ENCODE assay signal across 1 cellular context in the genomic region with DNA sequence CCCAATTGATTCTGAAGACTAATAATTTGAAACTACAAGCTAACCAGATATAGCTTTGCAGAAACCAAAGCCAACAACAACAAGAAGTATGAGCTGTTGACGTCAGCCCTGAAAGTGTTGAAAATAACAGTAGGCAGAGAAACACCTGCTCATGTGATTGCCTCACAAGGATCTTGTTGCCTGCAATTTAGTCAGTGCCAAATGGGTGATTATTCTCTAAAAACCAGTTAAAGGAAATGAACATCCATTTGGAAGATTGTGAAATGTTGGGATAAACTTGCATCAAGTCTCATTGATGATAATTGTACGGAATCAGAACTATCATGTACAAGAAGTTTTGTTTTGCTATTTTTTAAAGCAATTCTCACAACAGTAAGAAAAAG.
TF ChIP-seq lines count a peak whose summit lies in the region.

No MANE protein-coding gene starts in this region.

TF ChIP-seq in GM12878, 131 proteins besides CTCF, POLR2A, EP300 and RAD21 (continued from another document and continues in another):
- TF ChIP-seq IRF3 (IDR thresholded peaks at IDR 0.05) (no peak), ZNF24 (IDR thresholded peaks at IDR 0.05) (no peak; the same call in 1 of the 2 replicates), BCL11A (IDR thresholded peaks at IDR 0.05; ENCODE audit: low read depth, low read length) (0 out of 2 replicates have a peak, but pooled peaks have one; percentile 26), ZZZ3 (IDR thresholded peaks at IDR 0.05; ENCODE audit: control insufficient read depth, insufficient read length, low read depth) (no peak), ZNF274 (IDR thresholded peaks at IDR 0.05; ENCODE audit: insufficient read depth, insufficient read length) (no peak), CBX3 (IDR thresholded peaks at IDR 0.05; ENCODE audit: borderline replicate concordance, low read depth) (no peak), MTA3 (IDR thresholded peaks at IDR 0.05; ENCODE audit: borderline replicate concordance, low read length) (peak; percentile 75; the same call in 1 of the 2 replicates), NRF1 (conservative IDR thresholded peaks at IDR 0.05; ENCODE audit: low read depth, low read length) (no peak), ESRRA (IDR thresholded peaks at IDR 0.05; ENCODE audit: low read length) (no peak), RAD51 (IDR thresholded peaks at IDR 0.05) (peak; percentile 71), NFIC (IDR thresholded peaks at IDR 0.05; ENCODE audit: low read depth, low read length) (peak; percentile 80), ATF7 (IDR thresholded peaks at IDR 0.05; ENCODE audit: low read depth) (peak; percentile 90), POU2F2 (IDR thresholded peaks at IDR 0.05; ENCODE audit: borderline replicate concordance, low read depth, low read length) (no peak), SMAD5 (IDR thresholded peaks at IDR 0.05; ENCODE audit: low read depth) (no peak), HDAC2 (IDR thresholded peaks at IDR 0.05) (no peak), HDGF (IDR thresholded peaks at IDR 0.05) (no peak), CBFB (IDR thresholded peaks at IDR 0.05; ENCODE audit: low read depth) (0 out of 2 replicates have a peak, but pooled peaks have one; percentile 13), KAT2A (conservative IDR thresholded peaks at IDR 0.05; ENCODE audit: control insufficient read depth, low read depth, low read length) (no peak), JUNB (IDR thresholded peaks at IDR 0.05) (peak; percentile 68), SMAD1 (IDR thresholded peaks at IDR 0.05; ENCODE audit: low read depth, partially characterized antibody) (no peak), SP1 (IDR thresholded peaks at IDR 0.05; ENCODE audit: low read depth, low read length) (no peak), ZNF207 (IDR thresholded peaks at IDR 0.05; ENCODE audit: borderline replicate concordance) (no peak), STAT1 (conservative IDR thresholded peaks at IDR 0.05) (no peak), TCF7 (IDR thresholded peaks at IDR 0.05; ENCODE audit: borderline replicate concordance) (no peak), NR2C1 (IDR thresholded peaks at IDR 0.05) (no peak), CUX1 (IDR thresholded peaks at IDR 0.05; ENCODE audit: insufficient replicate concordance, low read depth, low read length) (no peak), CBX5 (IDR thresholded peaks at IDR 0.05; ENCODE audit: low read depth) (no peak), EGR1 (IDR thresholded peaks at IDR 0.05; ENCODE audit: borderline replicate concordance in 1 of 2, low read depth in 2 of 2, low read length in 2 of 2) (no peak), NBN (IDR thresholded peaks at IDR 0.05) (peak; percentile 41; the same call in 1 of the 2 replicates), ZBTB40 (IDR thresholded peaks at IDR 0.05; ENCODE audit: borderline replicate concordance) (no peak; the same call in 1 of the 2 replicates), KDM1A (IDR thresholded peaks at IDR 0.05; ENCODE audit: borderline replicate concordance) (no peak)
- TF ChIP-seq, protein P1, sequence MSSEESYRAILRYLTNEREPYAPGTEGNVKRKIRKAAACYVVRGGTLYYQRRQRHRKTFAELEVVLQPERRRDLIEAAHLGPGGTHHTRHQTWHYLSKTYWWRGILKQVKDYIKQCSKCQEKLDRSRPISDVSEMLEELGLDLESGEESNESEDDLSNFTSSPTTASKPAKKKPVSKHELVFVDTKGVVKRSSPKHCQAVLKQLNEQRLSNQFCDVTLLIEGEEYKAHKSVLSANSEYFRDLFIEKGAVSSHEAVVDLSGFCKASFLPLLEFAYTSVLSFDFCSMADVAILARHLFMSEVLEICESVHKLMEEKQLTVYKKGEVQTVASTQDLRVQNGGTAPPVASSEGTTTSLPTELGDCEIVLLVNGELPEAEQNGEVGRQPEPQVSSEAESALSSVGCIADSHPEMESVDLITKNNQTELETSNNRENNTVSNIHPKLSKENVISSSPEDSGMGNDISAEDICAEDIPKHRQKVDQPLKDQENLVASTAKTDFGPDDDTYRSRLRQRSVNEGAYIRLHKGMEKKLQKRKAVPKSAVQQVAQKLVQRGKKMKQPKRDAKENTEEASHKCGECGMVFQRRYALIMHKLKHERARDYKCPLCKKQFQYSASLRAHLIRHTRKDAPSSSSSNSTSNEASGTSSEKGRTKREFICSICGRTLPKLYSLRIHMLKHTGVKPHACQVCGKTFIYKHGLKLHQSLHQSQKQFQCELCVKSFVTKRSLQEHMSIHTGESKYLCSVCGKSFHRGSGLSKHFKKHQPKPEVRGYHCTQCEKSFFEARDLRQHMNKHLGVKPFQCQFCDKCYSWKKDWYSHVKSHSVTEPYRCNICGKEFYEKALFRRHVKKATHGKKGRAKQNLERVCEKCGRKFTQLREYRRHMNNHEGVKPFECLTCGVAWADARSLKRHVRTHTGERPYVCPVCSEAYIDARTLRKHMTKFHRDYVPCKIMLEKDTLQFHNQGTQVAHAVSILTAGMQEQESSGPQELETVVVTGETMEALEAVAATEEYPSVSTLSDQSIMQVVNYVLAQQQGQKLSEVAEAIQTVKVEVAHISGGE (CRISPR knock-in tag; IDR thresholded peaks at IDR 0.05): no peak
- TF ChIP-seq, protein P2, sequence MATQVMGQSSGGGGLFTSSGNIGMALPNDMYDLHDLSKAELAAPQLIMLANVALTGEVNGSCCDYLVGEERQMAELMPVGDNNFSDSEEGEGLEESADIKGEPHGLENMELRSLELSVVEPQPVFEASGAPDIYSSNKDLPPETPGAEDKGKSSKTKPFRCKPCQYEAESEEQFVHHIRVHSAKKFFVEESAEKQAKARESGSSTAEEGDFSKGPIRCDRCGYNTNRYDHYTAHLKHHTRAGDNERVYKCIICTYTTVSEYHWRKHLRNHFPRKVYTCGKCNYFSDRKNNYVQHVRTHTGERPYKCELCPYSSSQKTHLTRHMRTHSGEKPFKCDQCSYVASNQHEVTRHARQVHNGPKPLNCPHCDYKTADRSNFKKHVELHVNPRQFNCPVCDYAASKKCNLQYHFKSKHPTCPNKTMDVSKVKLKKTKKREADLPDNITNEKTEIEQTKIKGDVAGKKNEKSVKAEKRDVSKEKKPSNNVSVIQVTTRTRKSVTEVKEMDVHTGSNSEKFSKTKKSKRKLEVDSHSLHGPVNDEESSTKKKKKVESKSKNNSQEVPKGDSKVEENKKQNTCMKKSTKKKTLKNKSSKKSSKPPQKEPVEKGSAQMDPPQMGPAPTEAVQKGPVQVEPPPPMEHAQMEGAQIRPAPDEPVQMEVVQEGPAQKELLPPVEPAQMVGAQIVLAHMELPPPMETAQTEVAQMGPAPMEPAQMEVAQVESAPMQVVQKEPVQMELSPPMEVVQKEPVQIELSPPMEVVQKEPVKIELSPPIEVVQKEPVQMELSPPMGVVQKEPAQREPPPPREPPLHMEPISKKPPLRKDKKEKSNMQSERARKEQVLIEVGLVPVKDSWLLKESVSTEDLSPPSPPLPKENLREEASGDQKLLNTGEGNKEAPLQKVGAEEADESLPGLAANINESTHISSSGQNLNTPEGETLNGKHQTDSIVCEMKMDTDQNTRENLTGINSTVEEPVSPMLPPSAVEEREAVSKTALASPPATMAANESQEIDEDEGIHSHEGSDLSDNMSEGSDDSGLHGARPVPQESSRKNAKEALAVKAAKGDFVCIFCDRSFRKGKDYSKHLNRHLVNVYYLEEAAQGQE (IDR thresholded peaks at IDR 0.05; ENCODE audit: low read depth, low read length): peak; percentile 17; the same call in 1 of the 2 replicates
- TF ChIP-seq, protein P3, sequence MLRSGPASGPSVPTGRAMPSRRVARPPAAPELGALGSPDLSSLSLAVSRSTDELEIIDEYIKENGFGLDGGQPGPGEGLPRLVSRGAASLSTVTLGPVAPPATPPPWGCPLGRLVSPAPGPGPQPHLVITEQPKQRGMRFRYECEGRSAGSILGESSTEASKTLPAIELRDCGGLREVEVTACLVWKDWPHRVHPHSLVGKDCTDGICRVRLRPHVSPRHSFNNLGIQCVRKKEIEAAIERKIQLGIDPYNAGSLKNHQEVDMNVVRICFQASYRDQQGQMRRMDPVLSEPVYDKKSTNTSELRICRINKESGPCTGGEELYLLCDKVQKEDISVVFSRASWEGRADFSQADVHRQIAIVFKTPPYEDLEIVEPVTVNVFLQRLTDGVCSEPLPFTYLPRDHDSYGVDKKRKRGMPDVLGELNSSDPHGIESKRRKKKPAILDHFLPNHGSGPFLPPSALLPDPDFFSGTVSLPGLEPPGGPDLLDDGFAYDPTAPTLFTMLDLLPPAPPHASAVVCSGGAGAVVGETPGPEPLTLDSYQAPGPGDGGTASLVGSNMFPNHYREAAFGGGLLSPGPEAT (IDR thresholded peaks at IDR 0.05; ENCODE audit: low read depth): no peak
- TF ChIP-seq, protein P4, sequence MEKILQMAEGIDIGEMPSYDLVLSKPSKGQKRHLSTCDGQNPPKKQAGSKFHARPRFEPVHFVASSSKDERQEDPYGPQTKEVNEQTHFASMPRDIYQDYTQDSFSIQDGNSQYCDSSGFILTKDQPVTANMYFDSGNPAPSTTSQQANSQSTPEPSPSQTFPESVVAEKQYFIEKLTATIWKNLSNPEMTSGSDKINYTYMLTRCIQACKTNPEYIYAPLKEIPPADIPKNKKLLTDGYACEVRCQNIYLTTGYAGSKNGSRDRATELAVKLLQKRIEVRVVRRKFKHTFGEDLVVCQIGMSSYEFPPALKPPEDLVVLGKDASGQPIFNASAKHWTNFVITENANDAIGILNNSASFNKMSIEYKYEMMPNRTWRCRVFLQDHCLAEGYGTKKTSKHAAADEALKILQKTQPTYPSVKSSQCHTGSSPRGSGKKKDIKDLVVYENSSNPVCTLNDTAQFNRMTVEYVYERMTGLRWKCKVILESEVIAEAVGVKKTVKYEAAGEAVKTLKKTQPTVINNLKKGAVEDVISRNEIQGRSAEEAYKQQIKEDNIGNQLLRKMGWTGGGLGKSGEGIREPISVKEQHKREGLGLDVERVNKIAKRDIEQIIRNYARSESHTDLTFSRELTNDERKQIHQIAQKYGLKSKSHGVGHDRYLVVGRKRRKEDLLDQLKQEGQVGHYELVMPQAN (conservative IDR thresholded peaks at IDR 0.05): no peak
